In the genomic region with DNA sequence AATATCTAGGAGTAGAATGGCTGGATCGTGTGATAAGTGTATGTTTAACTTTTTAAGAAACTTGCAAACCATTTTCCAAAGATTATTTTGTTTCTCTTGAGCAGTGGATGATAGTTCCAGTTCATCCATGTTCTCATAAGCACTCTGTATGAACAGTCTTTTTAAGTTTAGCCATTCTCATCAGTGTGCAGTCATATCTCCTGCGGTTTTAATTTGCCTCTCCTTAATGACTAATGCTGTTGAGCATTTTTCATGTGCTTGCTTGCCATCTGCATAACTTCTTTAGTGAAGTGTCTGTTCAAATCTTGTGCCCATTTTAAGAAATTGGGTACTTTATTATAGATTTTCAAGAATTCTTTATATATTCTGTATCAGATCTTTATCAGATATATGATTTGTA, we compare ENCODE assay signal across 18 cellular contexts. TPM values are rescaled to one million over a fixed set of nuclear protein-coding genes. Genes with fewer than 3 reads are reported as not detected.
DNase-seq lines count a peak whose midpoint lies in the region; ATAC-seq and TF ChIP-seq lines count a peak whose summit lies in the region.
"Had no signal": no experiment of that assay in that cellular context is flagged by ENCODE, and none has a peak within 500 bp of the region (broad histone marks: within the 10 kb centered on the region; RNA-seq: fewer than 3 reads in every experiment).

No MANE protein-coding gene starts in this region.

- H3K4me1 ChIP-seq in sigmoid colon, result no peaks in the 10 kb centered on the region
- H3K4me1 ChIP-seq: body of pancreas had no signal

- no peak for ATAC-seq in sciatic nerve
- ATAC-seq: body of pancreas, Panc1, T-cell had no signal

- H3K4me3 Mint-ChIP-seq in activated T-helper 1 cell treated with anti-CD3 and anti-CD28 coated beads, Interleukin-12 subunit alpha, Interleukin-12 subunit beta, Interleukin-2, Interleukin-4 antibody, amounts not matched to agents 30 ng/mL and 10 ng/mL and 1 ng/mL, durations not matched to agents 14 hours and 24 hours and 36 hours, result no peak overlapping the region
- H3K4me3 Mint-ChIP-seq: activated B cell treated with CpG ODN at 0.5 μM for 24 hours, T-cell had no signal

- no peak overlapping the region for H3K27ac ChIP-seq in sigmoid colon
- H3K27ac ChIP-seq: body of pancreas had no signal

- H3K9me3 Mint-ChIP-seq in activated T-helper 1 cell treated with anti-CD3 and anti-CD28 coated beads, Interleukin-12 subunit alpha, Interleukin-12 subunit beta, Interleukin-2, Interleukin-4 antibody, amounts not matched to agents 30 ng/mL and 10 ng/mL and 1 ng/mL, durations not matched to agents 14 hours and 24 hours and 36 hours, result no peaks in the 10 kb centered on the region
- H3K9me3 Mint-ChIP-seq: activated B cell treated with CpG ODN at 0.5 μM for 24 hours, T-cell had no signal

- H3K4me3 ChIP-seq in choroid plexus epithelial cell (ENCODE audit: low read depth, low read length), result no peak overlapping the region
- H3K4me3 ChIP-seq in sigmoid colon, result no peak overlapping the region
- H3K4me3 ChIP-seq: body of pancreas had no signal

- no peaks in the 10 kb centered on the region for H3K36me3 Mint-ChIP-seq in activated T-helper 1 cell treated with anti-CD3 and anti-CD28 coated beads, Interleukin-12 subunit alpha, Interleukin-12 subunit beta, Interleukin-2, Interleukin-4 antibody, amounts not matched to agents 30 ng/mL and 10 ng/mL and 1 ng/mL, durations not matched to agents 14 hours and 24 hours and 36 hours (ENCODE audit: low read depth)
- H3K36me3 Mint-ChIP-seq: T-cell had no signal

- H3K9me3 ChIP-seq in sigmoid colon, result no peaks in the 10 kb centered on the region
- H3K9me3 ChIP-seq: body of pancreas had no signal

- no peak for TF ChIP-seq POLR2A in sigmoid colon (IDR thresholded peaks at IDR 0.05)

- intact Hi-C loops in sigmoid colon (cut with DNase I), result no loop called here
- intact Hi-C loops in activated T-helper 1 cell treated with anti-CD3 and anti-CD28 coated beads, Interleukin-12 subunit alpha, Interleukin-12 subunit beta, Interleukin-2, Interleukin-4 antibody, amounts not matched to agents 30 ng/mL and 10 ng/mL and 1 ng/mL, durations not matched to agents 14 hours and 24 hours and 36 hours (cut with micrococcal nuclease), result no loop called here
- intact Hi-C loops in sciatic nerve (cut with DNase I), result no loop called here

- no peak for TF ChIP-seq EP300 in sigmoid colon (IDR thresholded peaks at IDR 0.05)

- H3K27me3 ChIP-seq in sigmoid colon, result no peaks in the 10 kb centered on the region
- H3K27me3 ChIP-seq: body of pancreas had no signal

- no peaks in the 10 kb centered on the region for H3K4me1 Mint-ChIP-seq in activated T-helper 1 cell treated with anti-CD3 and anti-CD28 coated beads, Interleukin-12 subunit alpha, Interleukin-12 subunit beta, Interleukin-2, Interleukin-4 antibody, amounts not matched to agents 30 ng/mL and 10 ng/mL and 1 ng/mL, durations not matched to agents 14 hours and 24 hours and 36 hours (ENCODE audit: low read depth)
- H3K4me1 Mint-ChIP-seq: activated B cell treated with CpG ODN at 0.5 μM for 24 hours had no signal

- TF ChIP-seq CTCF in choroid plexus epithelial cell (conservative IDR thresholded peaks at IDR 0.05; ENCODE audit: low read depth, low read length) (no peak), sigmoid colon (IDR thresholded peaks at IDR 0.05) (no peak)

- 58 to 78% methylated on average over 2 of the region's 2 CpGs for WGBS in sigmoid colon, 2 donors

- peaks cover 13% of the 10 kb centered on the region for H3K27me3 Mint-ChIP-seq in activated T-helper 1 cell treated with anti-CD3 and anti-CD28 coated beads, Interleukin-12 subunit alpha, Interleukin-12 subunit beta, Interleukin-2, Interleukin-4 antibody, amounts not matched to agents 30 ng/mL and 10 ng/mL and 1 ng/mL, durations not matched to agents 14 hours and 24 hours and 36 hours (ENCODE audit: insufficient read depth)

- H3K27ac Mint-ChIP-seq in activated T-helper 1 cell treated with anti-CD3 and anti-CD28 coated beads, Interleukin-12 subunit alpha, Interleukin-12 subunit beta, Interleukin-2, Interleukin-4 antibody, amounts not matched to agents 30 ng/mL and 10 ng/mL and 1 ng/mL, durations not matched to agents 14 hours and 24 hours and 36 hours, result no peak overlapping the region
- H3K27ac Mint-ChIP-seq: activated B cell treated with CpG ODN at 0.5 μM for 24 hours, T-cell had no signal

- DNase-seq in ELR (ENCODE audit: low read depth), result peak; percentile 88
- DNase-seq in NCI-H69 (lab: John Stamatoyannopoulos, UW), result peak; percentile 30
- DNase-seq in choroid plexus epithelial cell (ENCODE audit: low read depth), result peak; percentile 52
- peak; percentile 85 for DNase-seq in myocyte (ENCODE audit: low read depth)
- no peak for DNase-seq in sigmoid colon
- DNase-seq in activated T-helper 1 cell treated with anti-CD3 and anti-CD28 coated beads, Interleukin-12 subunit alpha, Interleukin-12 subunit beta, Interleukin-2, Interleukin-4 antibody, amounts not matched to agents 30 ng/mL and 10 ng/mL and 1 ng/mL, durations not matched to agents 14 hours and 24 hours and 36 hours (ENCODE audit: low spot score), result no peak
- no peak for DNase-seq in sciatic nerve (ENCODE audit: low spot score)
- DNase-seq in activated CD8-positive, alpha-beta memory T cell treated with anti-CD3 and anti-CD28 coated beads, Interleukin-2, amount 50 U/mL, for 48 hours, result no peak
- DNase-seq: activated B cell treated with CpG ODN at 0.5 μM for 24 hours, activated gamma-delta T cell, body of pancreas, C1 segment of cervical spinal cord, foreskin melanocyte, H7, NCI-H2107, retina, T-cell had no signal

- H3K36me3 ChIP-seq in sigmoid colon, result no peaks in the 10 kb centered on the region

RNA-seq across cellular contexts. Expression of a gene that starts 58.6 kb away (rescaled TPM):
- 12.5 and 16.1 TPM in 2 replicates for total RNA-seq in myocyte
- 8.0 TPM for polyA plus RNA-seq in myocyte (2012)
- total RNA-seq in sigmoid colon, result 10 to 100 TPM; 12.4 to 17.1 (median 14.6) TPM
- 1 to 10 TPM in 2 of 3 donors, under 1 TPM in 1; 0.92 to 4.8 (median 2.6) TPM for polyA plus RNA-seq in sigmoid colon
- 0.07 and 0.13 TPM in 2 replicates for total RNA-seq in activated T-helper 1 cell treated with anti-CD3 and anti-CD28 coated beads, Interleukin-12 subunit alpha, Interleukin-12 subunit beta, Interleukin-2, Interleukin-4 antibody, amounts not matched to agents 30 ng/mL and 10 ng/mL and 1 ng/mL, durations not matched to agents 14 hours and 24 hours and 36 hours
- 33.3 TPM for total RNA-seq in sciatic nerve

Comparison
In these comparisons a context has a peak if more than half of its experiments do, and no peak if none do; other contexts are left out.
1. DNase-seq: peak in ELR (single experiment), NCI-H69 (single experiment), choroid plexus epithelial cell (single experiment) and myocyte (single experiment); none in sigmoid colon (single experiment), activated T-helper 1 cell treated with anti-CD3 and anti-CD28 coated beads, Interleukin-12 subunit alpha, Interleukin-12 subunit beta, Interleukin-2, Interleukin-4 antibody, amounts not matched to agents 30 ng/mL and 10 ng/mL and 1 ng/mL, durations not matched to agents 14 hours and 24 hours and 36 hours (single experiment), sciatic nerve (single experiment) and activated CD8-positive, alpha-beta memory T cell treated with anti-CD3 and anti-CD28 coated beads, Interleukin-2, amount 50 U/mL, for 48 hours (single experiment).
2. RNA of a gene that starts 58.6 kb away (total RNA-seq): 33.3 TPM in sciatic nerve (single experiment), 12.4 to 17.1 TPM in sigmoid colon and 12.5 to 16.1 TPM in myocyte; 0.07 to 0.13 TPM in activated T-helper 1 cell treated with anti-CD3 and anti-CD28 coated beads, Interleukin-12 subunit alpha, Interleukin-12 subunit beta, Interleukin-2, Interleukin-4 antibody, amounts not matched to agents 30 ng/mL and 10 ng/mL and 1 ng/mL, durations not matched to agents 14 hours and 24 hours and 36 hours; every median in the first group is over 10 times any median in the second.